In genomic region chr15:40097968-40098476, GRCh38 we compare ENCODE assay signal across 8 cellular contexts. TPM values are rescaled to one million over a fixed set of nuclear protein-coding genes. Genes with fewer than 3 reads are reported as not detected.
DNase-seq lines count a peak whose midpoint lies in the region; TF ChIP-seq lines count a peak whose summit lies in the region.

No MANE protein-coding gene starts in this region.

- H3K79me2 ChIP-seq in OCI-LY3 (ENCODE audit: low read length) = peaks cover 94% of the 10 kb centered on the region

- peaks cover 97% of the 10 kb centered on the region for H3K4me1 ChIP-seq in OCI-LY3 (ENCODE audit: low read length)
- H3K4me1 ChIP-seq in duodenal mucosa (ENCODE audit: control insufficient read depth in 1 of 2, insufficient read depth in 2 of 2, low read length in 2 of 2) = peaks cover 66 to 76% of the 10 kb centered on the region in 2 donors
- peaks cover 57% of the 10 kb centered on the region for H3K4me1 ChIP-seq in prostate gland (replicated peaks)

- TF ChIP-seq POLR2A in prostate gland (IDR thresholded peaks at IDR 0.05) = no peak

- H3K27ac ChIP-seq in OCI-LY3 (ENCODE audit: low read length) (peak overlapping the region; percentile 99), duodenal mucosa (ENCODE audit: low read depth, low read length) (peak overlapping the region; percentile 66), prostate gland (peak overlapping the region; percentile 61 to 80)

- DNase-seq in NCI-H2029 (lab: John Stamatoyannopoulos, UW) (peak; percentile 53), NCI-H2029 treated with DMSO at 0.1 percent for 48 hours (lab: John Stamatoyannopoulos, UW) (no peak), prostate gland (ENCODE audit: low spot score) (peak; percentile 42), HPDE6-E6E7 (ENCODE audit: extremely low spot score) (no peak)
- DNase-seq in stimulated activated CD4-positive, alpha-beta T cell treated with anti-CD3 and anti-CD28 coated beads, Interleukin-12 subunit alpha, Interleukin-12 subunit beta, amount 100 ng/mL, for 4 hours = no peak
- no peak for DNase-seq in activated CD4-positive, CD25-positive, alpha-beta regulatory T cell (lab: John Stamatoyannopoulos, UW)

- H3K9me3 ChIP-seq in OCI-LY3 (ENCODE audit: insufficient read depth, low read length) = no peaks in the 10 kb centered on the region
- H3K9me3 ChIP-seq in duodenal mucosa (ENCODE audit: control insufficient read depth in 1 of 2, low read length in 2 of 2) = no peaks in the 10 kb centered on the region
- no peaks in the 10 kb centered on the region for H3K9me3 ChIP-seq in prostate gland

- intact Hi-C loops in prostate gland (cut with DNase I) = no loop called here

- H3K4me2 ChIP-seq in OCI-LY3 (ENCODE audit: low read length) = peak overlapping the region; percentile 93

- WGBS in prostate gland = 37% methylated on average over 10 of the region's 10 CpGs

- peaks cover 29% of the 10 kb centered on the region for H4K20me1 ChIP-seq in OCI-LY3 (ENCODE audit: insufficient read depth, low read length)

- H3K4me3 ChIP-seq in OCI-LY3 (ENCODE audit: low read length) = peak overlapping the region; percentile 68
- peak overlapping the region in 1 of 2 donors; percentile 49 for H3K4me3 ChIP-seq in duodenal mucosa (ENCODE audit: low read depth in 1 of 2, low read length in 2 of 2)
- no peak overlapping the region for H3K4me3 ChIP-seq in prostate gland

- TF ChIP-seq CTCF in OCI-LY3 (IDR thresholded peaks at IDR 0.05; ENCODE audit: low read depth, low read length) (no peak), prostate gland (IDR thresholded peaks at IDR 0.05) (no peak)

- no peak overlapping the region for H2AFZ ChIP-seq in OCI-LY3 (ENCODE audit: low read depth, low read length)

- H3K27me3 ChIP-seq in OCI-LY3 (ENCODE audit: low read depth, low read length) (no peaks in the 10 kb centered on the region), duodenal mucosa (ENCODE audit: control insufficient read depth in 1 of 2, insufficient read depth in 2 of 2, low read length in 2 of 2) (no peaks in the 10 kb centered on the region), prostate gland (replicated peaks; ENCODE audit: insufficient read depth) (no peaks in the 10 kb centered on the region)

- H3K36me3 ChIP-seq in OCI-LY3 (replicated peaks; ENCODE audit: low read depth, low read length) (peaks cover 82% of the 10 kb centered on the region), duodenal mucosa (ENCODE audit: control insufficient read depth in 1 of 2, insufficient read depth in 2 of 2, low read length in 2 of 2) (no peaks in the 10 kb centered on the region), prostate gland (no peaks in the 10 kb centered on the region)

- H3K9ac ChIP-seq in OCI-LY3 (ENCODE audit: low read length) = peak overlapping the region; percentile 86
- peak overlapping the region; percentile 46 to 49 for H3K9ac ChIP-seq in duodenal mucosa (ENCODE audit: low read depth in 1 of 2, low read length in 2 of 2)

RNA-seq across cellular contexts. Expression of gene BMF, which starts 10.7 kb away (rescaled TPM):
- 10 to 100 TPM in 1 of 2 donors, 1 to 10 TPM in 1; 8.8 to 19.0 TPM for total RNA-seq in prostate gland

RNA-seq across cellular contexts. Expression of gene SRP14, which starts 59.0 kb away (rescaled TPM):
- total RNA-seq in prostate gland = 100 to 1,000 TPM; 366 to 428 TPM

Comparison
In these comparisons a context has a peak if more than half of its experiments do, and no peak if none do; other contexts are left out.
1. DNase-seq: peak in NCI-H2029 (single experiment) and prostate gland (single experiment); none in NCI-H2029 treated with DMSO at 0.1 percent for 48 hours (single experiment), stimulated activated CD4-positive, alpha-beta T cell treated with anti-CD3 and anti-CD28 coated beads, Interleukin-12 subunit alpha, Interleukin-12 subunit beta, amount 100 ng/mL, for 4 hours (single experiment), HPDE6-E6E7 (single experiment) and activated CD4-positive, CD25-positive, alpha-beta regulatory T cell (0 of 4).
2. Peak in every context shown above with its lines, with median percentiles within 50 percentile points of each other: H3K27ac ChIP-seq.